13 cellular contexts compared by ENCODE assay signal in genomic region chr22:22468794-22469469, GRCh38. TPM values are rescaled to one million over a fixed set of nuclear protein-coding genes. Genes with fewer than 3 reads are reported as not detected.
"Had no signal": no experiment of that assay in that cellular context is flagged by ENCODE, and none has a peak within 500 bp of the region (broad histone marks: within the 10 kb centered on the region; RNA-seq: fewer than 3 reads in every experiment).

No MANE protein-coding gene starts in this region.

RNA-seq across cellular contexts. Expression of gene ZNF280A, which starts 51.1 kb away (rescaled TPM):
- total RNA-seq: activated B cell treated with CpG ODN at 0.5 μM for 24 hours; activated CD4-positive, alpha-beta memory T cell treated with anti-CD3 and anti-CD28 coated beads for 36 hours; activated CD4-positive, alpha-beta memory T cell treated with anti-CD3 and anti-CD28 coated beads, Interleukin-2, amount 10 ng/mL, durations not matched to agents 7 days and 5 days; activated CD4-positive, alpha-beta T cell treated with anti-CD3 and anti-CD28 coated beads for 36 hours; activated CD4-positive, alpha-beta T cell treated with anti-CD3 and anti-CD28 coated beads, Interleukin-2, amount 10 ng/mL, durations not matched to agents 24 days and 14 days; activated CD4-positive, alpha-beta T cell treated with anti-CD3 and anti-CD28 coated beads, Interleukin-2, amount 10 ng/mL, durations not matched to agents 7 days and 5 days; activated CD8-positive, alpha-beta memory T cell treated with anti-CD3 and anti-CD28 coated beads for 36 hours; activated CD8-positive, alpha-beta memory T cell treated with anti-CD3 and anti-CD28 coated beads, Interleukin-2, amount 10 ng/mL, durations not matched to agents 7 days and 5 days; activated CD8-positive, alpha-beta T cell treated with anti-CD3 and anti-CD28 coated beads for 36 hours; activated CD8-positive, alpha-beta T cell treated with anti-CD3 and anti-CD28 coated beads, Interleukin-2, amount 10 ng/mL, durations not matched to agents 7 days and 5 days; activated T-cell treated with anti-CD3 and anti-CD28 coated beads, Interleukin-2, amount 50 U/mL, for 4 hours; T-helper 17 cell; T-helper 2 cell treated with Interferon-gamma antibody and Interleukin-4, amounts not matched to agents 100 ng/mL and 5 ng/mL, for 36 hours had no signal
